Comparison of ENCODE assay signal across 8 cellular contexts in genomic region chr10:110208614-110209398, GRCh38. TPM values are rescaled to one million over a fixed set of nuclear protein-coding genes. Genes with fewer than 3 reads are reported as not detected.
DNase-seq lines count a peak whose midpoint lies in the region; ATAC-seq and TF ChIP-seq lines count a peak whose summit lies in the region.

No MANE protein-coding gene starts in this region.

- H3K4me3 Mint-ChIP-seq in CD8-positive, alpha-beta memory T cell = peak overlapping the region; percentile 89 to 99 (median 95)
- H3K4me3 Mint-ChIP-seq in effector memory CD8-positive, alpha-beta T cell = peak overlapping the region; percentile 85 to 97

- no peak for TF ChIP-seq POLR2A in testis (IDR thresholded peaks at IDR 0.05)

- H3K27ac ChIP-seq in CD8-positive, alpha-beta memory T cell (ENCODE audit: low read depth, low read length) = peak overlapping the region; percentile 69
- H3K27ac ChIP-seq in mesodermal cell (ENCODE audit: low read depth, low read length, severe bottlenecking) (peak overlapping the region; percentile 62), testis (peak overlapping the region; percentile 75 to 95)

- no peaks in the 10 kb centered on the region for H3K9me3 ChIP-seq in CD8-positive, alpha-beta memory T cell (ENCODE audit: low read length)
- no peaks in the 10 kb centered on the region for H3K9me3 ChIP-seq in mesodermal cell (ENCODE audit: control insufficient read depth, low read length)
- H3K9me3 ChIP-seq in testis = no peaks in the 10 kb centered on the region

- 0 to 2% methylated on average over 11 to 23 of the region's 44 CpGs for WGBS in mesodermal cell (ENCODE audit: insufficient coverage in 2 of 2), 2 experiments
- 0 to 1% methylated on average over 29 to 44 of the region's 44 CpGs for WGBS in testis, 2 donors

- peak; percentile 11 for ATAC-seq in effector memory CD8-positive, alpha-beta T cell (replicated peaks)
- ATAC-seq in GM19324 (IDR thresholded peaks at IDR 0.05; ENCODE audit: low FRiP score, unreplicated experiment) (no peak), HG03378 (IDR thresholded peaks at IDR 0.05; ENCODE audit: unreplicated experiment) (no peak)

- H3K27me3 Mint-ChIP-seq in CD8-positive, alpha-beta memory T cell = peaks cover 0 to 16% of the 10 kb centered on the region in 2 donors
- H3K27me3 Mint-ChIP-seq in effector memory CD8-positive, alpha-beta T cell = peaks cover 0 to 28% of the 10 kb centered on the region in 2 donors

- TF ChIP-seq CTCF in WI38 (IDR thresholded peaks at IDR 0.05; ENCODE audit: low read depth, low read length) = 0 out of 2 replicates have a peak, but pooled peaks have one; percentile 3
- TF ChIP-seq CTCF in testis (IDR thresholded peaks at IDR 0.05) = no peak

- peak in 2 of 5 donors; percentile 45 to 60 for DNase-seq in CD8-positive, alpha-beta memory T cell
- DNase-seq in HT-29 (ENCODE audit: low spot score) = peak; percentile 59
- DNase-seq in effector memory CD8-positive, alpha-beta T cell = peak; percentile 15 to 35 (median 17)
- peak; percentile 60 for DNase-seq in testis

- POLR2A ChIA-PET in CD8-positive, alpha-beta memory T cell (lab: Charles Lee) = interaction anchor here (0.6 to 6.6 kb wide), 19 partner anchors 9 to 651 kb away, joined by 3 to 117 read pairs (median 5); partner anchors contain the start of gene SMNDC1

- CTCF ChIA-PET in CD8-positive, alpha-beta memory T cell (lab: Charles Lee) = interaction anchor here (0.7 to 9.7 kb wide), 18 partner anchors 12 to 97 kb away, joined by 3 to 179 read pairs (median 4); partner anchors contain the start of gene SMNDC1

- H3K9me3 Mint-ChIP-seq in CD8-positive, alpha-beta memory T cell = peaks cover 0 to 2% (median 0%) of the 10 kb centered on the region in 5 donors
- H3K9me3 Mint-ChIP-seq in effector memory CD8-positive, alpha-beta T cell = no peaks in the 10 kb centered on the region

- no peaks in the 10 kb centered on the region for H3K36me3 ChIP-seq in CD8-positive, alpha-beta memory T cell (ENCODE audit: insufficient read depth, low read length)
- H3K36me3 ChIP-seq in mesodermal cell (ENCODE audit: control insufficient read depth, insufficient read depth, low read length) (no peaks in the 10 kb centered on the region), testis (ENCODE audit: low read depth, missing control alignments) (no peaks in the 10 kb centered on the region)

- H3K27ac Mint-ChIP-seq in CD8-positive, alpha-beta memory T cell = peak overlapping the region; percentile 90 to 99 (median 96)
- peak overlapping the region; percentile 95 to 98 for H3K27ac Mint-ChIP-seq in effector memory CD8-positive, alpha-beta T cell

- peak overlapping the region; percentile 81 for H3K4me3 ChIP-seq in CD8-positive, alpha-beta memory T cell (ENCODE audit: low read length)
- H3K4me3 ChIP-seq in WI38 (ENCODE audit: low read depth, low read length) (peak overlapping the region; percentile 83), mesodermal cell (ENCODE audit: extremely low read depth, insufficient read depth, low read length, poor library complexity, severe bottlenecking) (peak overlapping the region; percentile 79), testis (peak overlapping the region; percentile 76 to 79)

- H3K4me1 Mint-ChIP-seq in CD8-positive, alpha-beta memory T cell = peaks cover 41 to 57% (median 45%) of the 10 kb centered on the region in 3 donors
- H3K4me1 Mint-ChIP-seq in effector memory CD8-positive, alpha-beta T cell (ENCODE audit: low read depth in 2 of 2) = peaks cover 45 to 50% of the 10 kb centered on the region in 2 donors

- peaks cover 0 to 25% (median 0%) of the 10 kb centered on the region in 3 donors for H3K36me3 Mint-ChIP-seq in CD8-positive, alpha-beta memory T cell
- H3K36me3 Mint-ChIP-seq in effector memory CD8-positive, alpha-beta T cell (ENCODE audit: insufficient read depth) = peaks cover 35% of the 10 kb centered on the region

- peaks cover 5% of the 10 kb centered on the region for H3K27me3 ChIP-seq in CD8-positive, alpha-beta memory T cell (ENCODE audit: insufficient read depth, low read length, poor library complexity, severe bottlenecking)
- H3K27me3 ChIP-seq in testis = no peaks in the 10 kb centered on the region

- intact Hi-C loops in testis (cut with DNase I; ENCODE audit: low total_unique reads) = no loop called here

- H3K4me1 ChIP-seq in CD8-positive, alpha-beta memory T cell (ENCODE audit: insufficient read depth, low read length) = peaks cover 32% of the 10 kb centered on the region
- H3K4me1 ChIP-seq in mesodermal cell (ENCODE audit: control insufficient read depth, insufficient read depth, low read length, poor library complexity, severe bottlenecking) (peaks cover 13% of the 10 kb centered on the region), testis (peaks cover 22% of the 10 kb centered on the region)

RNA-seq across cellular contexts. Expression of gene MXI1, which starts 1.4 kb away (rescaled TPM):
- 1 to 10 TPM; 8.6 to 9.2 TPM for total RNA-seq in CD8-positive, alpha-beta memory T cell
- polyA plus RNA-seq in CD8-positive, alpha-beta memory T cell = 32.3 TPM
- 18.1 and 19.8 TPM in 2 replicates for total RNA-seq in HT-29 (2014; rRNA removed; shearing (Covaris generic))
- polyA plus RNA-seq in mesodermal cell (2013, experiment 1 of 2) = 31.7 TPM
- polyA plus RNA-seq in mesodermal cell (2013, experiment 2 of 2) = 29.5 TPM
- total RNA-seq in testis = 10 to 100 TPM; 66.8 to 69.1 TPM
- polyA plus RNA-seq in testis (ENCODE audit: insufficient read depth, low read depth, low replicate concordance) = 42.1 TPM
